23 cellular contexts compared by ENCODE assay signal in genomic region chr9:21744874-21745273, GRCh38. TPM values are rescaled to one million over a fixed set of nuclear protein-coding genes. Genes with fewer than 3 reads are reported as not detected.
A peak's percentile ranks its signal among the peaks of the same experiment; 100 is the strongest.
DNase-seq lines count a peak whose midpoint lies in the region; ATAC-seq and TF ChIP-seq lines count a peak whose summit lies in the region.
"Had no signal": no experiment of that assay in that cellular context is flagged by ENCODE, and none has a peak within 500 bp of the region (broad histone marks: within the 10 kb centered on the region; RNA-seq: fewer than 3 reads in every experiment).

No MANE protein-coding gene starts in this region.

- peaks cover 0 to 2% (median 0%) of the 10 kb centered on the region in 4 donors for H3K4me1 Mint-ChIP-seq in naive thymus-derived CD8-positive, alpha-beta T cell

- no peak overlapping the region for H3K27ac ChIP-seq in HL-60 (replicated peaks)
- no peak overlapping the region for H3K27ac ChIP-seq in left lung
- H3K27ac ChIP-seq: cardiac muscle cell, uterus had no signal

- DNase-seq in AG10803 (ENCODE audit: low read depth) (peak; percentile 94), HL-60 (ENCODE audit: low read depth in 1 of 2, low spot score in 1 of 2) (peak; percentile 32 to 58), choroid plexus epithelial cell (ENCODE audit: low read depth) (peak; percentile 73), left lung (no peak), NCI-H1092 treated with DMSO at 0.1 percent for 48 hours (lab: John Stamatoyannopoulos, UW) (no peak), NCI-H1105 treated with DMSO at 0.1 percent for 48 hours (lab: John Stamatoyannopoulos, UW) (no peak), Kasumi-1 (lab: John Stamatoyannopoulos, UW) (no peak)
- no peak for DNase-seq in naive thymus-derived CD8-positive, alpha-beta T cell
- DNase-seq: activated CD4-positive, alpha-beta T cell treated with anti-CD3 and anti-CD28 coated beads, Interleukin-2, amount 50 U/mL, for 48 hours; activated T-cell treated with anti-CD3 and anti-CD28 coated beads, Interleukin-2, amount 50 U/mL, for 1 hour; Calu3; effector CD8-positive, alpha-beta T cell; GDM1; H7; KBM-7; NCI-H2171 treated with DMSO at 0.1 percent for 48 hours; NCI-H774; stimulated activated CD4-positive, alpha-beta T cell treated with anti-CD3 and anti-CD28 coated beads, Interleukin-2, amount 100 ng/mL, for 48 hours; SW 1271; uterus had no signal

- no peak overlapping the region for H3K4me3 Mint-ChIP-seq in naive thymus-derived CD8-positive, alpha-beta T cell
- H3K4me3 Mint-ChIP-seq: activated naive CD8-positive, alpha-beta T cell had no signal

- no peaks in the 10 kb centered on the region for H3K27me3 ChIP-seq in HL-60 (ENCODE audit: insufficient read depth, poor library complexity, severe bottlenecking)
- no peaks in the 10 kb centered on the region for H3K27me3 ChIP-seq in left lung
- H3K27me3 ChIP-seq: uterus had no signal

- H3K4me3 ChIP-seq in AG10803 (ENCODE audit: low read length) (no peak overlapping the region), HL-60 (replicated peaks; ENCODE audit: insufficient read depth, low read length) (no peak overlapping the region), choroid plexus epithelial cell (ENCODE audit: low read depth, low read length) (no peak overlapping the region), left lung (no peak overlapping the region)
- H3K4me3 ChIP-seq: cardiac muscle cell, uterus had no signal

- H3K9me3 ChIP-seq in left lung, result no peaks in the 10 kb centered on the region
- H3K9me3 ChIP-seq: uterus had no signal

- ATAC-seq in left lung, result peak; percentile 41
- ATAC-seq in naive thymus-derived CD8-positive, alpha-beta T cell, result no peak
- ATAC-seq: Panc1 had no signal

- POLR2A ChIA-PET in naive thymus-derived CD8-positive, alpha-beta T cell (lab: Charles Lee), result no interaction called here

- H3K36me3 Mint-ChIP-seq in naive thymus-derived CD8-positive, alpha-beta T cell, result no peaks in the 10 kb centered on the region
- H3K36me3 Mint-ChIP-seq: activated naive CD8-positive, alpha-beta T cell had no signal

- no peaks in the 10 kb centered on the region for H3K9me3 Mint-ChIP-seq in naive thymus-derived CD8-positive, alpha-beta T cell

- intact Hi-C loops in left lung (cut with DNase I), result no loop called here

- H3K4me1 ChIP-seq in left lung, result no peaks in the 10 kb centered on the region
- H3K4me1 ChIP-seq: uterus had no signal

- H3K27ac Mint-ChIP-seq in naive thymus-derived CD8-positive, alpha-beta T cell, result no peak overlapping the region
- H3K27ac Mint-ChIP-seq: activated naive CD8-positive, alpha-beta T cell had no signal

- H3K36me3 ChIP-seq in left lung, result no peaks in the 10 kb centered on the region
- H3K36me3 ChIP-seq: cardiac muscle cell, uterus had no signal

- TF ChIP-seq CTCF in AG10803 (conservative IDR thresholded peaks at IDR 0.05; ENCODE audit: low read length) (no peak), HL-60 (IDR thresholded peaks at IDR 0.05; ENCODE audit: insufficient read depth, low read length) (no peak), choroid plexus epithelial cell (conservative IDR thresholded peaks at IDR 0.05; ENCODE audit: low read depth, low read length) (no peak), left lung (IDR thresholded peaks at IDR 0.05) (no peak)

- peaks cover 0 to 25% (median 9%) of the 10 kb centered on the region in 5 donors for H3K27me3 Mint-ChIP-seq in naive thymus-derived CD8-positive, alpha-beta T cell

RNA-seq across cellular contexts. Expression of gene MTAP, which starts 57.6 kb away (rescaled TPM):
- 10 to 100 TPM; 35.6 to 44.6 TPM for total RNA-seq in left lung
- 10 to 100 TPM; 44.7 to 46.0 TPM for total RNA-seq in naive thymus-derived CD8-positive, alpha-beta T cell
- 10 to 100 TPM; 11.2 to 20.2 (median 14.2) TPM for polyA plus RNA-seq in naive thymus-derived CD8-positive, alpha-beta T cell

Comparison
In these comparisons a context has a peak if more than half of its experiments do, and no peak if none do; other contexts are left out.
1. DNase-seq: peak in AG10803 (single experiment), HL-60 (2 of 2) and choroid plexus epithelial cell (single experiment); none in left lung (0 of 2), NCI-H1092 treated with DMSO at 0.1 percent for 48 hours (single experiment), naive thymus-derived CD8-positive, alpha-beta T cell (0 of 10), NCI-H1105 treated with DMSO at 0.1 percent for 48 hours (single experiment) and Kasumi-1 (0 of 2).